Comparison of ENCODE assay signal across 21 cellular contexts in the genomic region with DNA sequence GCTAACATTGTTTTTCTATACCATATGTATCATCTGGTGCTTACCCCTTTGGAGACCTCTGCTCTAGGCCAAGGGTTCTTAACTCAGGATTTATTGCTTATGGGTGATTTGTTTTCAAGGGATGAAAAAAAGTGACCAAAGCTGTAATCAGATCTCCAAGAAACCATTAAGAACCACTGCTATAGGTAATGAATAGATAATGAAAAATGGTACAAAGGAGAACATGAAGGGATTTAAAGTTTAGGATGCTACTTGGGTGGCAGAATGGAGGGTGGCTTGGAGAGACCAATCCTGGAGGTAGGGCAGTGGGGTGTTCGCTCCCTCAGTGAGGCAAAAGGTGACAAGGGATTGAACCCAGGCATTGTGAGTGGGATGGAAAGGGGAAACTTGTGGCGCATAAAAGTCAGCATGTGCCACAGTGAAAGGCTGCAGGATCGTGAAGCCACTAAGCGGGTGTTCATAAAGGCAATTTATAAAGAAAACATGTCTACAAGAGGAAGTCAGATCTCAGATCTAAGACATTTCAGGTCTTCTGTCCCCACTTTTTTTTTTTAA.
"Had no signal": no experiment of that assay in that cellular context is flagged by ENCODE, and none has a peak within 500 bp of the region (broad histone marks: within the 10 kb centered on the region; RNA-seq: fewer than 3 reads in every experiment).

No MANE protein-coding gene starts in this region.

- H3K4me3 Mint-ChIP-seq: activated CD8-positive, alpha-beta T cell treated with anti-CD3 and anti-CD28 coated beads for 36 hours; activated naive CD8-positive, alpha-beta T cell treated with anti-CD3 and anti-CD28 coated beads, Interleukin-2, amount 10 ng/mL, durations not matched to agents 7 days and 5 days; brain; central memory CD8-positive, alpha-beta T cell; stimulated activated naive B cell treated with anti-CD40 and anti-IgM and Interleukin-4, amounts not matched to agents 10 μg/mL and 1 μg/mL and 100 μg/mL, for 72 hours had no signal

- H3K27ac Mint-ChIP-seq: activated CD8-positive, alpha-beta T cell treated with anti-CD3 and anti-CD28 coated beads for 36 hours; activated naive CD8-positive, alpha-beta T cell treated with anti-CD3 and anti-CD28 coated beads, Interleukin-2, amount 10 ng/mL, durations not matched to agents 7 days and 5 days; brain; stimulated activated naive B cell treated with anti-CD40 and anti-IgM and Interleukin-4, amounts not matched to agents 10 μg/mL and 1 μg/mL and 100 μg/mL, for 72 hours had no signal

- H3K9me3 Mint-ChIP-seq: brain; central memory CD8-positive, alpha-beta T cell; stimulated activated naive B cell treated with anti-CD40 and anti-IgM and Interleukin-4, amounts not matched to agents 10 μg/mL and 1 μg/mL and 100 μg/mL, for 72 hours had no signal

- DNase-seq: activated CD8-positive, alpha-beta memory T cell treated with anti-CD3 and anti-CD28 coated beads, Interleukin-2, amount 50 U/mL, for 4 hours; activated CD8-positive, alpha-beta T cell treated with anti-CD3 and anti-CD28 coated beads for 36 hours; activated effector memory CD4-positive, alpha-beta T cell treated with anti-CD3 and anti-CD28 coated beads, Interleukin-2, amount 50 U/mL, for 16 hours; activated naive CD8-positive, alpha-beta T cell treated with anti-CD3 and anti-CD28 coated beads, Interleukin-2, amount 10 ng/mL, durations not matched to agents 7 days and 5 days; activated T-cell treated with anti-CD3 and anti-CD28 coated beads, Interleukin-2, amount 50 U/mL, for 48 hours; cortex of kidney; effector CD8-positive, alpha-beta T cell; foreskin melanocyte; head of caudate nucleus; left cardiac atrium; naive B cell; nucleus accumbens; right cardiac atrium; stimulated activated CD4-positive, alpha-beta T cell treated with anti-CD3 and anti-CD28 coated beads, Interleukin-15, amount 100 ng/mL, for 24 hours; stimulated activated CD4-positive, alpha-beta T cell treated with anti-CD3 and anti-CD28 coated beads, Interleukin-4, amount 100 ng/mL, for 1 hour; stimulated activated naive B cell treated with anti-CD40 and anti-IgM and Interleukin-4, amounts not matched to agents 10 μg/mL and 1 μg/mL and 100 μg/mL, for 72 hours had no signal

- H3K27me3 Mint-ChIP-seq: activated CD8-positive, alpha-beta T cell treated with anti-CD3 and anti-CD28 coated beads for 36 hours; activated naive CD8-positive, alpha-beta T cell treated with anti-CD3 and anti-CD28 coated beads, Interleukin-2, amount 10 ng/mL, durations not matched to agents 7 days and 5 days; central memory CD8-positive, alpha-beta T cell; naive B cell; stimulated activated naive B cell treated with anti-CD40 and anti-IgM and Interleukin-4, amounts not matched to agents 10 μg/mL and 1 μg/mL and 100 μg/mL, for 72 hours had no signal

- H3K4me3 ChIP-seq: lung, skin epidermis had no signal

- ATAC-seq: activated CD8-positive, alpha-beta T cell treated with anti-CD3 and anti-CD28 coated beads for 36 hours; left cardiac atrium; stimulated activated naive B cell treated with anti-CD40 and anti-IgM and Interleukin-4, amounts not matched to agents 10 μg/mL and 1 μg/mL and 100 μg/mL, for 72 hours had no signal

- H3K36me3 Mint-ChIP-seq: brain; stimulated activated naive B cell treated with anti-CD40 and anti-IgM and Interleukin-4, amounts not matched to agents 10 μg/mL and 1 μg/mL and 100 μg/mL, for 72 hours had no signal

- H3K27ac ChIP-seq: VCaP had no signal

- H3K4me1 Mint-ChIP-seq: brain had no signal
